8 cellular contexts compared by ENCODE assay signal in genomic region chr17:48612854-48613691, GRCh38. TPM values are rescaled to one million over a fixed set of nuclear protein-coding genes. Genes with fewer than 3 reads are reported as not detected.
A peak's percentile ranks its signal among the peaks of the same experiment; 100 is the strongest.
DNase-seq lines count a peak whose midpoint lies in the region; ATAC-seq and TF ChIP-seq lines count a peak whose summit lies in the region.

No MANE protein-coding gene starts in this region.

- TF ChIP-seq CTCF in GM13976 (IDR thresholded peaks at IDR 0.05; ENCODE audit: borderline replicate concordance, control extremely low read depth, extremely low read depth, insufficient read depth, missing control alignments) = no peak
- TF ChIP-seq CTCF in astrocyte of the spinal cord (IDR thresholded peaks at IDR 0.05; ENCODE audit: low read depth, low read length) = peak; percentile 11
- no peak for TF ChIP-seq CTCF in lower leg skin (IDR thresholded peaks at IDR 0.05)

- peak overlapping the region; percentile 75 for H3K4me3 ChIP-seq in astrocyte of the spinal cord (ENCODE audit: low read depth, low read length)
- H3K4me3 ChIP-seq in lower leg skin (ENCODE audit: low read depth, poor library complexity, severe bottlenecking) = peak overlapping the region; percentile 3
- H3K4me3 ChIP-seq in thymus (ENCODE audit: low read length) = peak overlapping the region; percentile 31

- H3K27me3 ChIP-seq in thymus (ENCODE audit: control insufficient read depth, insufficient read depth) = peaks cover 89% of the 10 kb centered on the region

- H3K9me3 ChIP-seq in thymus (ENCODE audit: control insufficient read depth) = peaks cover 1% of the 10 kb centered on the region

- ATAC-seq in GM19455 (IDR thresholded peaks at IDR 0.05; ENCODE audit: unreplicated experiment) = no peak

- peaks cover 11% of the 10 kb centered on the region for H3K4me1 ChIP-seq in thymus (ENCODE audit: control insufficient read depth, insufficient read depth, low read length)

- no peak overlapping the region for H3K27ac ChIP-seq in thymus (ENCODE audit: low read depth)

- intact Hi-C loops in lower leg skin (cut with DNase I; ENCODE audit: low total_unique reads) = no loop called here

- no peak for TF ChIP-seq POLR2A in lower leg skin (IDR thresholded peaks at IDR 0.05)

- 1 to 2% methylated on average over 67 of the region's 67 CpGs for WGBS in lower leg skin, 2 donors
- WGBS in thymus = 1% methylated on average over 67 of the region's 67 CpGs

- DNase-seq in ACHN (peak; percentile 72), GM13976 (ENCODE audit: low spot score) (peak; percentile 76), RKO (ENCODE audit: low spot score) (peak; percentile 70), astrocyte of the spinal cord (ENCODE audit: low read depth, low spot score) (peak; percentile 53), lower leg skin (ENCODE audit: low spot score in 2 of 2) (peak in 1 of 2 donors; percentile 91), NCI-H524 treated with DMSO at 0.1 percent for 48 hours (lab: John Stamatoyannopoulos, UW) (no peak)

- H3K36me3 ChIP-seq in thymus (ENCODE audit: control insufficient read depth, insufficient read depth) = no peaks in the 10 kb centered on the region

- in situ Hi-C loops in ACHN (cut with HindIII; ENCODE audit: low pct_ligation_motif_present, low pct_unique_long_range_greater_than_20kb, low sequenced_read_pairs) (no loop called here), GM13976 (cut with MboI; ENCODE audit: low sequenced_read_pairs, unreplicated experiment) (no loop called here), astrocyte of the spinal cord (cut with HindIII; ENCODE audit: low sequenced_read_pairs) (no loop called here)

RNA-seq across cellular contexts. Expression of gene HOXB8, which starts 2.0 kb away (rescaled TPM):
- total RNA-seq in lower leg skin = 1 to 10 TPM in 1 of 4 donors, not detected in 3; 1.4 TPM
- 0.07 TPM for polyA plus RNA-seq in thymus

RNA-seq across cellular contexts. Expression of gene HOXB7, which starts 2.3 kb away (rescaled TPM):
- total RNA-seq in lower leg skin = 10 to 100 TPM in 1 of 4 donors, 1 to 10 TPM in 3; 1.3 to 11.5 (median 5.3) TPM
- polyA plus RNA-seq in thymus = 1.0 TPM

RNA-seq across cellular contexts. Expression of gene HOXB6, which starts 8.3 kb away (rescaled TPM):
- 1 to 10 TPM in 1 of 4 donors, under 1 TPM in 3; 0.27 to 4.6 (median 0.45) TPM for total RNA-seq in lower leg skin
- 1.0 TPM for polyA plus RNA-seq in thymus

RNA-seq across cellular contexts. Expression of gene HOXB9, which starts 13.1 kb away (rescaled TPM):
- total RNA-seq in lower leg skin = under 1 TPM in 2 of 4 donors, not detected in 2; 0.07 to 0.29 TPM
- 0.27 TPM for polyA plus RNA-seq in thymus

RNA-seq across cellular contexts. Expression of gene HOXB5, which starts 19.5 kb away (rescaled TPM):
- total RNA-seq in lower leg skin = under 1 TPM in 2 of 4 donors, not detected in 2; 0.15 to 0.55 TPM
- polyA plus RNA-seq in thymus = 0.16 TPM

Comparison
In these comparisons a context has a peak if more than half of its experiments do, and no peak if none do; other contexts are left out.
1. H3K4me3 ChIP-seq: peak in every context shown above with its lines; median percentile 75 in astrocyte of the spinal cord; 31 in thymus; 3 in lower leg skin.